In genomic region chr1:18901952-18902522, GRCh38 we compare ENCODE assay signal across 8 cellular contexts. TPM values are rescaled to one million over a fixed set of nuclear protein-coding genes. Genes with fewer than 3 reads are reported as not detected.
A peak's percentile ranks its signal among the peaks of the same experiment; 100 is the strongest.
DNase-seq lines count a peak whose midpoint lies in the region; ATAC-seq and TF ChIP-seq lines count a peak whose summit lies in the region.

No MANE protein-coding gene starts in this region.

- peaks cover 12% of the 10 kb centered on the region for H3K4me1 ChIP-seq in cardiac muscle cell (ENCODE audit: low read depth)

- peak; percentile 63 for DNase-seq in EH (ENCODE audit: low read depth)
- no peak for DNase-seq in activated CD4-positive, alpha-beta memory T cell treated with anti-CD3 and anti-CD28 coated beads for 36 hours
- DNase-seq in cardiac muscle cell (ENCODE audit: low read depth in 1 of 2, low spot score in 1 of 2), result peak; percentile 10 to 67
- DNase-seq in skeletal muscle cell (ENCODE audit: low read depth), result no peak
- DNase-seq in cerebellar nuclear complex (lab: John Stamatoyannopoulos, UW), result no peak

- ATAC-seq in HG03354 (IDR thresholded peaks at IDR 0.05; ENCODE audit: poor library complexity, severe bottlenecking, unreplicated experiment) (peak; percentile 3), HG03432 (IDR thresholded peaks at IDR 0.05; ENCODE audit: unreplicated experiment) (no peak), GM21737 (IDR thresholded peaks at IDR 0.05; ENCODE audit: unreplicated experiment) (no peak)

- intact Hi-C loops in activated CD4-positive, alpha-beta memory T cell treated with anti-CD3 and anti-CD28 coated beads for 36 hours (cut with micrococcal nuclease), result loop anchor here (1.0 to 10.0 kb wide), 5 partner anchors 25 to 343 kb away; no protein-coding TSS in a partner anchor

- peaks cover 5% of the 10 kb centered on the region for H3K36me3 Mint-ChIP-seq in activated CD4-positive, alpha-beta memory T cell treated with anti-CD3 and anti-CD28 coated beads for 36 hours

- no peak for TF ChIP-seq CTCF in cardiac muscle cell (IDR thresholded peaks at IDR 0.05; ENCODE audit: low read depth, low read length)

- no peaks in the 10 kb centered on the region for H3K27me3 ChIP-seq in cardiac muscle cell

- H3K9me3 Mint-ChIP-seq in activated CD4-positive, alpha-beta memory T cell treated with anti-CD3 and anti-CD28 coated beads for 36 hours, result no peaks in the 10 kb centered on the region

- no peaks in the 10 kb centered on the region for H3K36me3 ChIP-seq in cardiac muscle cell

- CTCF ChIA-PET in activated CD4-positive, alpha-beta memory T cell treated with anti-CD3 and anti-CD28 coated beads for 36 hours (lab: Charles Lee), result interaction anchor here (0.9 to 3.8 kb wide), 11 partner anchors 11 to 211 kb away, joined by 3 to 51 read pairs (median 7); no protein-coding TSS in a partner anchor

- POLR2A ChIA-PET in activated CD4-positive, alpha-beta memory T cell treated with anti-CD3 and anti-CD28 coated beads for 36 hours (lab: Charles Lee), result interaction anchor here (0.9 to 1.6 kb wide), 5 partner anchors 11 to 173 kb away, joined by 3 to 8 read pairs (median 6); partner anchors contain the start of gene IFFO2

- H3K4me1 Mint-ChIP-seq in activated CD4-positive, alpha-beta memory T cell treated with anti-CD3 and anti-CD28 coated beads for 36 hours (ENCODE audit: low read depth), result peaks cover 19% of the 10 kb centered on the region

- H3K4me3 Mint-ChIP-seq in activated CD4-positive, alpha-beta memory T cell treated with anti-CD3 and anti-CD28 coated beads for 36 hours, result peak overlapping the region; percentile 89

- H3K9me3 ChIP-seq in cardiac muscle cell (ENCODE audit: low read depth), result no peaks in the 10 kb centered on the region

- peak overlapping the region; percentile 95 for H3K27ac Mint-ChIP-seq in activated CD4-positive, alpha-beta memory T cell treated with anti-CD3 and anti-CD28 coated beads for 36 hours

- H3K4me3 ChIP-seq in cardiac muscle cell (peak overlapping the region; percentile 100), skeletal muscle cell (ENCODE audit: low read depth, low read length) (peak overlapping the region; percentile 82)

- peak overlapping the region; percentile 100 for H3K27ac ChIP-seq in cardiac muscle cell

- H3K27me3 Mint-ChIP-seq in activated CD4-positive, alpha-beta memory T cell treated with anti-CD3 and anti-CD28 coated beads for 36 hours, result no peaks in the 10 kb centered on the region

RNA-seq across cellular contexts. Expression of gene ALDH4A1, which starts 0.3 kb away (rescaled TPM):
- total RNA-seq in activated CD4-positive, alpha-beta memory T cell treated with anti-CD3 and anti-CD28 coated beads for 36 hours, result 1 to 10 TPM; 7.2 to 7.3 TPM
- total RNA-seq in cardiac muscle cell, result 103 and 138 TPM in 2 replicates
- 122 and 126 TPM in 2 replicates for polyA plus RNA-seq in cardiac muscle cell

RNA-seq across cellular contexts. Expression of gene TAS1R2, which starts 42.6 kb away (rescaled TPM):
- not detected for total RNA-seq in activated CD4-positive, alpha-beta memory T cell treated with anti-CD3 and anti-CD28 coated beads for 36 hours
- total RNA-seq in cardiac muscle cell, result not detected in 2 replicates
- not detected in 2 replicates for polyA plus RNA-seq in cardiac muscle cell

RNA-seq across cellular contexts. Expression of gene IFFO2, which starts 54.4 kb away (rescaled TPM):
- 10 to 100 TPM; 40.4 to 42.0 TPM for total RNA-seq in activated CD4-positive, alpha-beta memory T cell treated with anti-CD3 and anti-CD28 coated beads for 36 hours
- total RNA-seq in cardiac muscle cell, result 8.0 and 18.5 TPM in 2 replicates
- 0.78 and 1.8 TPM in 2 replicates for polyA plus RNA-seq in cardiac muscle cell

Comparison
In these comparisons a context has a peak if more than half of its experiments do, and no peak if none do; other contexts are left out.
1. DNase-seq: peak in EH (single experiment) and cardiac muscle cell (2 of 2); none in activated CD4-positive, alpha-beta memory T cell treated with anti-CD3 and anti-CD28 coated beads for 36 hours (single experiment), skeletal muscle cell (single experiment) and cerebellar nuclear complex (0 of 2).
2. RNA of gene ALDH4A1, which starts 0.3 kb away (total RNA-seq): 103 to 138 TPM in cardiac muscle cell; 7.2 to 7.3 TPM in activated CD4-positive, alpha-beta memory T cell treated with anti-CD3 and anti-CD28 coated beads for 36 hours; every median in the first group is over 10 times any median in the second.